Comparison of ENCODE assay signal across 2 cellular contexts in the genomic region with DNA sequence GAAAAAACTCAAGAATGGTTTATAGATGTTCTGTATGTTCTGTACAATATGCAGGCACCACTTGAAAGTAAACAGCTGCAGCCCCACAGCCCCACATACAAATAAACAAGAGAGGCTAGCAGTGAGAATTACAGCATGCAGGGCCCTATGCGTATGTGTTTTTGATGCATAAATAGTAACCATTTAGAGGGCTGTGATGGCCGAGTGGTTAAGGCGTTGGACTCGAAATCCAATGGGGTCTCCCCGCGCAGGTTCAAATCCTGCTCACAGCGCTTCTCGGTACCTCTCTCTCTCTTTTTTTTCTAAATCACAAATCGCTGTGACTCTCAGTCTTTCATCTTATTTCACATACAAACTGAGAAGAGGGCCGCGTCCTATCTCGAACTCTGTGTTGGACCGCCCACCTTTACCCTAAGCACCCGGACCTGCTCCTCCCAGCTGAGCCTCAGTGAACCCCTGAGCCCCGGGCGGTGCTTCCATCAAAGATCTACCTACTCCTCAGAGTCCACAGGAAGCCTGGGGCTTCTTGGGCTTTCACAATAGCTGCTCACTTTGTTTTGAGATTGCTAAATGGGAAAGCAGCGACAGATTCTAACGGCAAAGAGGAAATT.
TF ChIP-seq lines count a peak whose summit lies in the region.

No MANE protein-coding gene starts in this region.

TF ChIP-seq in GM23338, 12 proteins besides CTCF, POLR2A, EP300 and RAD21:
- TF ChIP-seq EZH2phosphoT487 (IDR thresholded peaks at IDR 0.05; ENCODE audit: unreplicated experiment) (no peak), ZNF114 (CRISPR knock-in tag; IDR thresholded peaks at IDR 0.05) (no peak), STAT1 (IDR thresholded peaks at IDR 0.05; ENCODE audit: unreplicated experiment) (no peak), POLR2AphosphoS5 (IDR thresholded peaks at IDR 0.05; ENCODE audit: low read depth) (no peak), CREB1 (CRISPR knock-in tag; IDR thresholded peaks at IDR 0.05; ENCODE audit: low read depth) (no peak), EZH2 (IDR thresholded peaks at IDR 0.05; ENCODE audit: low read depth, unreplicated experiment) (no peak), JUNB (IDR thresholded peaks at IDR 0.05; ENCODE audit: unreplicated experiment) (no peak), ZNF331 (CRISPR knock-in tag; IDR thresholded peaks at IDR 0.05; ENCODE audit: low read depth) (no peak), NANOG (IDR thresholded peaks at IDR 0.05; ENCODE audit: borderline replicate concordance) (no peak)
- TF ChIP-seq, protein P1, sequence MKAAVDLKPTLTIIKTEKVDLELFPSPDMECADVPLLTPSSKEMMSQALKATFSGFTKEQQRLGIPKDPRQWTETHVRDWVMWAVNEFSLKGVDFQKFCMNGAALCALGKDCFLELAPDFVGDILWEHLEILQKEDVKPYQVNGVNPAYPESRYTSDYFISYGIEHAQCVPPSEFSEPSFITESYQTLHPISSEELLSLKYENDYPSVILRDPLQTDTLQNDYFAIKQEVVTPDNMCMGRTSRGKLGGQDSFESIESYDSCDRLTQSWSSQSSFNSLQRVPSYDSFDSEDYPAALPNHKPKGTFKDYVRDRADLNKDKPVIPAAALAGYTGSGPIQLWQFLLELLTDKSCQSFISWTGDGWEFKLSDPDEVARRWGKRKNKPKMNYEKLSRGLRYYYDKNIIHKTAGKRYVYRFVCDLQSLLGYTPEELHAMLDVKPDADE (IDR thresholded peaks at IDR 0.05) = no peak
TF ChIP-seq in GM23338: peak in this region for 0.

TF ChIP-seq in H1, 55 proteins besides CTCF, POLR2A, EP300 and RAD21:
- TF ChIP-seq CHD1 (IDR thresholded peaks at IDR 0.05; ENCODE audit: low read depth, low read length) = no peak
- TF ChIP-seq TBP (IDR thresholded peaks at IDR 0.05; ENCODE audit: low read depth, low read length) = peak; percentile 97
